1 cellular context compared by ENCODE assay signal in genomic region chr15:38440353-38441129, GRCh38.
A peak's percentile ranks its signal among the peaks of the same experiment; 100 is the strongest.
TF ChIP-seq lines count a peak whose summit lies in the region.

No MANE protein-coding gene starts in this region.

TF ChIP-seq in HepG2, 621 proteins besides CTCF, POLR2A, EP300 and RAD21 (continued from another document):
- TF ChIP-seq ZMAT5 (CRISPR knock-in tag; IDR thresholded peaks at IDR 0.05; ENCODE audit: borderline replicate concordance, low read depth) (no peak), BATF2 (CRISPR knock-in tag; IDR thresholded peaks at IDR 0.05) (no peak), PITX1 (CRISPR knock-in tag; IDR thresholded peaks at IDR 0.05) (no peak), CEBPG (CRISPR knock-in tag; IDR thresholded peaks at IDR 0.05) (no peak), MNT (IDR thresholded peaks at IDR 0.05) (peak; percentile 22), HDAC1 (CRISPR knock-in tag; IDR thresholded peaks at IDR 0.05) (no peak), ZNF747 (CRISPR knock-in tag; IDR thresholded peaks at IDR 0.05; ENCODE audit: borderline replicate concordance) (no peak), ZNF34 (CRISPR knock-in tag; IDR thresholded peaks at IDR 0.05; ENCODE audit: borderline replicate concordance) (no peak), JUN (CRISPR knock-in tag; IDR thresholded peaks at IDR 0.05) (no peak), HMG20A (CRISPR knock-in tag; IDR thresholded peaks at IDR 0.05; ENCODE audit: borderline replicate concordance) (no peak), LBX2 (CRISPR knock-in tag; IDR thresholded peaks at IDR 0.05; ENCODE audit: borderline replicate concordance) (no peak), HIVEP1 (CRISPR knock-in tag; IDR thresholded peaks at IDR 0.05) (no peak), ZNF124 (CRISPR knock-in tag; IDR thresholded peaks at IDR 0.05) (no peak), HMGXB4 (CRISPR knock-in tag; IDR thresholded peaks at IDR 0.05; ENCODE audit: borderline replicate concordance in 1 of 2, low read depth in 1 of 2) (0 out of 4 replicates have a peak, but pooled peaks of 1 of the 2 experiments have one; percentile 35), ZNF556 (CRISPR knock-in tag; IDR thresholded peaks at IDR 0.05; ENCODE audit: borderline replicate concordance) (no peak), HOXA9 (CRISPR knock-in tag; IDR thresholded peaks at IDR 0.05; ENCODE audit: borderline replicate concordance) (no peak), ASH2L (IDR thresholded peaks at IDR 0.05; ENCODE audit: insufficient read length, low read depth, low read length) (no peak), TRIM24 (CRISPR knock-in tag; IDR thresholded peaks at IDR 0.05) (no peak), GABPA (IDR thresholded peaks at IDR 0.05; ENCODE audit: low read depth, low read length) (no peak), GABPA (CRISPR knock-in tag; IDR thresholded peaks at IDR 0.05; ENCODE audit: low read depth) (peak; percentile 59), RBM22 (optimal IDR thresholded peaks at IDR 0.05; ENCODE audit: low read length) (no peak), ZNF264 (CRISPR knock-in tag; IDR thresholded peaks at IDR 0.05) (no peak), ELF4 (CRISPR knock-in tag; IDR thresholded peaks at IDR 0.05; ENCODE audit: borderline replicate concordance) (no peak), ZNF713 (CRISPR knock-in tag; IDR thresholded peaks at IDR 0.05) (no peak), XRCC5 (optimal IDR thresholded peaks at IDR 0.05; ENCODE audit: low read length) (peak; percentile 62), ATRX (CRISPR knock-in tag; IDR thresholded peaks at IDR 0.05; ENCODE audit: borderline replicate concordance) (no peak), ZNF20 (CRISPR knock-in tag; IDR thresholded peaks at IDR 0.05) (no peak), ZNF564 (CRISPR knock-in tag; IDR thresholded peaks at IDR 0.05) (no peak), CENPBD1 (CRISPR knock-in tag; IDR thresholded peaks at IDR 0.05; ENCODE audit: borderline replicate concordance, low read depth) (no peak), ZNF205 (CRISPR knock-in tag; IDR thresholded peaks at IDR 0.05) (no peak), SMC3 (IDR thresholded peaks at IDR 0.05; ENCODE audit: low read length) (peak; percentile 71), MBNL3 (CRISPR knock-in tag; conservative IDR thresholded peaks at IDR 0.05) (no peak), CCAR2 (optimal IDR thresholded peaks at IDR 0.05; ENCODE audit: low read depth, low read length) (no peak), FOXK2 (IDR thresholded peaks at IDR 0.05) (0 out of 2 replicates have a peak, but pooled peaks have one; percentile 14), RFX5 (IDR thresholded peaks at IDR 0.05; ENCODE audit: low read depth, low read length) (no peak), ZNF580 (CRISPR knock-in tag; IDR thresholded peaks at IDR 0.05; ENCODE audit: borderline replicate concordance, low read depth) (0 out of 2 replicates have a peak, but pooled peaks have one; percentile 39), ZNF614 (CRISPR knock-in tag; IDR thresholded peaks at IDR 0.05; ENCODE audit: borderline replicate concordance) (no peak), AKNA (CRISPR knock-in tag; IDR thresholded peaks at IDR 0.05; ENCODE audit: borderline replicate concordance) (no peak), TEF (CRISPR knock-in tag; IDR thresholded peaks at IDR 0.05) (no peak), GATAD1 (CRISPR knock-in tag; IDR thresholded peaks at IDR 0.05) (no peak), MIER3 (CRISPR knock-in tag; IDR thresholded peaks at IDR 0.05; ENCODE audit: borderline replicate concordance) (0 out of 2 replicates have a peak, but pooled peaks have one; percentile 33), CHCHD3 (CRISPR knock-in tag; IDR thresholded peaks at IDR 0.05) (no peak), SOX13 (IDR thresholded peaks at IDR 0.05) (no peak), SOX13 (CRISPR knock-in tag; conservative IDR thresholded peaks at IDR 0.05 in 1 of 2, IDR thresholded peaks at IDR 0.05 in 1 of 2) (no peak), YEATS4 (CRISPR knock-in tag; IDR thresholded peaks at IDR 0.05; ENCODE audit: borderline replicate concordance) (no peak), MAFF (IDR thresholded peaks at IDR 0.05; ENCODE audit: low read depth, low read length) (no peak), ZBTB46 (CRISPR knock-in tag; IDR thresholded peaks at IDR 0.05; ENCODE audit: borderline replicate concordance) (no peak), ZNF709 (CRISPR knock-in tag; IDR thresholded peaks at IDR 0.05) (no peak), IKZF5 (CRISPR knock-in tag; IDR thresholded peaks at IDR 0.05) (no peak), ZBTB25 (CRISPR knock-in tag; IDR thresholded peaks at IDR 0.05) (no peak), ETV6 (CRISPR knock-in tag; conservative IDR thresholded peaks at IDR 0.05) (no peak), ZKSCAN8 (CRISPR knock-in tag; IDR thresholded peaks at IDR 0.05; ENCODE audit: borderline replicate concordance) (no peak), ZNF276 (CRISPR knock-in tag; IDR thresholded peaks at IDR 0.05; ENCODE audit: low read depth) (no peak)
TF ChIP-seq in HepG2: peak in this region for 30.
